ENCODE assay signal across 9 cellular contexts in the genomic region with DNA sequence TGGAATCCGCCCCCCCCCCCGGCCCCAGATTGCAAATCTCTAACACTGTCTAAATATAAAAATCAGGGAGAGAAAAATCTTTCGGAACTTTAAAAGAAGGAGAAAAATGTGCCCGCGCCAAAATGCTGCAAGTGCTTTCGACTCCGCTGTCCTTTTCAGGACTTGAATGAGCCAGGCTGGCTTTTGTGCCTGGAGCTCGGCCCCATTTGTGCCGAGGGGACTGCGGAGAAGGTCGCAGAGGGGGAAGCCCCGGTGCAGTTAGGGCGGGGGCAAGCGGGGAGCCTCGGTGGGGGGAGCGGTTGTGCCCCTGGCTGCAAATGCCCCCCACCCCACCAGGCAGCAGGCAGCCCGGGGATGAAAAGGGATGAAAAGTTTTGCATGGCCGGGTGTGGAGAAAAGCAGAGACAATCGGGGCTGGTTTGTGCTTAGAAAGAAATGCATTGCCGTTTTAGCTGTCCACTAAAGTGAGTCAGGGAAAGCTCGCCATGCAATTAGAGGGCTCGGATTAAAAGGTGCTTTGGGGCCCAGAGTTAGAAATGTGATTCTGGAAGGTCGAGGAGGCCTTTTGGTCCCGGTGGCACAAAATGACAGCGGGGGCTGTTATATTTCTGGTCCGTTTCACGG. TPM values are rescaled to one million over a fixed set of nuclear protein-coding genes. Genes with fewer than 3 reads are reported as not detected.
DNase-seq lines count a peak whose midpoint lies in the region; ATAC-seq and TF ChIP-seq lines count a peak whose summit lies in the region.
"Had no signal": no experiment of that assay in that cellular context is flagged by ENCODE, and none has a peak within 500 bp of the region (broad histone marks: within the 10 kb centered on the region; RNA-seq: fewer than 3 reads in every experiment).

No MANE protein-coding gene starts in this region.

- H4K20me1 ChIP-seq in hepatocyte (ENCODE audit: insufficient read depth, poor library complexity, severe bottlenecking) = no peaks in the 10 kb centered on the region

- H3K27me3 ChIP-seq in hepatocyte (peaks cover 51% of the 10 kb centered on the region), skeletal muscle satellite cell (ENCODE audit: control insufficient read depth, insufficient read depth, low read length) (peaks cover 70% of the 10 kb centered on the region)

- WGBS in hepatocyte (ENCODE audit: low lambda C conversion rate, missing lambda C conversion rate) = 15% methylated on average over 21 of the region's 27 CpGs

- no peak overlapping the region for H3K4me3 ChIP-seq in hepatocyte
- peak overlapping the region; percentile 51 for H3K4me3 ChIP-seq in skeletal muscle satellite cell (ENCODE audit: low read length)

- ATAC-seq in GM18867 (IDR thresholded peaks at IDR 0.05; ENCODE audit: unreplicated experiment) = no peak

- H3K79me2 ChIP-seq in hepatocyte = no peaks in the 10 kb centered on the region

- H3K9ac ChIP-seq in skeletal muscle satellite cell (ENCODE audit: low read depth, low read length) = no peak overlapping the region

- H3K27ac ChIP-seq in hepatocyte = no peak overlapping the region

- peak overlapping the region; percentile 84 for H3K4me2 ChIP-seq in hepatocyte
- peak overlapping the region; percentile 56 for H3K4me2 ChIP-seq in skeletal muscle satellite cell (ENCODE audit: low read length)

- no peak for TF ChIP-seq CTCF in hepatocyte (IDR thresholded peaks at IDR 0.05; ENCODE audit: poor library complexity)

- H2AFZ ChIP-seq in hepatocyte = no peak overlapping the region

- H3K4me1 ChIP-seq in hepatocyte (ENCODE audit: insufficient read depth) = peaks cover 39% of the 10 kb centered on the region
- H3K4me1 ChIP-seq in skeletal muscle satellite cell (ENCODE audit: control insufficient read depth, insufficient read depth, low read length) = peaks cover 23% of the 10 kb centered on the region

- H3K9me3 ChIP-seq in hepatocyte (ENCODE audit: low read depth) (no peaks in the 10 kb centered on the region), skeletal muscle satellite cell (replicated peaks; ENCODE audit: low read length) (no peaks in the 10 kb centered on the region)

- no peaks in the 10 kb centered on the region for H3K9me2 ChIP-seq in hepatocyte (replicated peaks; ENCODE audit: insufficient read depth)

- H3K36me3 ChIP-seq in hepatocyte (replicated peaks; ENCODE audit: insufficient read depth, low read depth) = no peaks in the 10 kb centered on the region
- H3K36me3 ChIP-seq in skeletal muscle satellite cell (ENCODE audit: insufficient read depth, low read length) = no peaks in the 10 kb centered on the region

- DNase-seq in NCI-H748 (lab: John Stamatoyannopoulos, UW; ENCODE audit: unreplicated experiment) (peak; percentile 48), NCI-H748 treated with DMSO at 0.1 percent for 48 hours (lab: John Stamatoyannopoulos, UW) (no peak), NCI-H510A treated with DMSO at 0.1 percent for 48 hours (lab: John Stamatoyannopoulos, UW) (peak; percentile 48), hepatocyte (ENCODE audit: low spot score) (peak; percentile 59), NCI-H524 treated with DMSO at 0.1 percent for 48 hours (lab: John Stamatoyannopoulos, UW) (no peak), NCI-H446 (lab: John Stamatoyannopoulos, UW) (no peak)
- DNase-seq: activated effector memory CD4-positive, alpha-beta T cell treated with Interleukin-2 at 50 U/mL for 16 hours had no signal

RNA-seq across cellular contexts. Expression of a gene that starts 1.6 kb away (rescaled TPM):
- 4.4 and 6.6 TPM in 2 replicates for total RNA-seq in hepatocyte
- polyA plus RNA-seq in hepatocyte = 1.3 and 2.7 TPM in 2 replicates
- not detected in 2 replicates for total RNA-seq in skeletal muscle satellite cell (2012; rRNA removed)

Comparison
In these comparisons a context has a peak if more than half of its experiments do, and no peak if none do; other contexts are left out.
1. DNase-seq: peak in NCI-H748 (single experiment), NCI-H510A treated with DMSO at 0.1 percent for 48 hours (single experiment) and hepatocyte (single experiment); none in NCI-H748 treated with DMSO at 0.1 percent for 48 hours (single experiment), NCI-H524 treated with DMSO at 0.1 percent for 48 hours (single experiment) and NCI-H446 (0 of 2).